Comparison of ENCODE assay signal across 1 cellular context in the genomic region with DNA sequence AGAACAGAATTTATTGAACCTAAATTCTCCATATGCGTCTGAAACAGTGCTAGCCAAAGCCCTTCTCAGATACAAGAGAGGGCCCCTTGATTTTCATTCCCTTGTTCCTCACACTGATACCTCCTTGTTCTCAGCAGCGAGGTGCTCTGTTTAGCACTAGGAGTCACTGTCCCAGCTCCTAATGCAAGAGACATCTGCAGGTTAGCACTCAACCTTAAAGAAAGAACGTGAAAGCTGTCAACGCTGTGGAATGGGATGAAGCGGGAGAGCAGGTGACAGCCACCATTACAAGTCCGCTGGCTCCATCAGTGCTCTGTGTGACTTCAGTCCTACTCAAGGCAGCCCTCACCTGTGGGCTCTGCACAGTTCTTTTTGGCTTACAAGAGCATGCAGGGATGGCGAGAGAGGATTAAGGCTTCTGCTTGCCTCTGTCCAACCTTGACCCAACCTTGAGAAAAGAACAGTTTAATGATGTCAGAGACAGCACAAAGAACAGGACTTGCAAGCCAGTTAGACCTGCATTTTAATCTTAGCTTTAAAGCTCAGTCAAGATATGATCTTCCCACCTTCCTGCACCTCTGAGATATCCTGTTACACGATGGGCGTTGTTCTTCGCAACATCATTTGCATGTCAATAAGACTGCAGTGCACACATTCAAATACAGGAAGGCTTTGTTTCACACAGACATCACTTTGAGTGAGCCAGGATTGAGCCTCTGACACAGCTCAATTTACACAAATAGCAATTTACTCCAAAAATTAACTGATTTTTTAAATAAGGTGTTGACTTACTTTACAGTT.
TF ChIP-seq lines count a peak whose summit lies in the region.

No MANE protein-coding gene starts in this region.

TF ChIP-seq in GM23338, 12 proteins besides CTCF, POLR2A, EP300 and RAD21 (continued from another document):
- TF ChIP-seq, protein P1, sequence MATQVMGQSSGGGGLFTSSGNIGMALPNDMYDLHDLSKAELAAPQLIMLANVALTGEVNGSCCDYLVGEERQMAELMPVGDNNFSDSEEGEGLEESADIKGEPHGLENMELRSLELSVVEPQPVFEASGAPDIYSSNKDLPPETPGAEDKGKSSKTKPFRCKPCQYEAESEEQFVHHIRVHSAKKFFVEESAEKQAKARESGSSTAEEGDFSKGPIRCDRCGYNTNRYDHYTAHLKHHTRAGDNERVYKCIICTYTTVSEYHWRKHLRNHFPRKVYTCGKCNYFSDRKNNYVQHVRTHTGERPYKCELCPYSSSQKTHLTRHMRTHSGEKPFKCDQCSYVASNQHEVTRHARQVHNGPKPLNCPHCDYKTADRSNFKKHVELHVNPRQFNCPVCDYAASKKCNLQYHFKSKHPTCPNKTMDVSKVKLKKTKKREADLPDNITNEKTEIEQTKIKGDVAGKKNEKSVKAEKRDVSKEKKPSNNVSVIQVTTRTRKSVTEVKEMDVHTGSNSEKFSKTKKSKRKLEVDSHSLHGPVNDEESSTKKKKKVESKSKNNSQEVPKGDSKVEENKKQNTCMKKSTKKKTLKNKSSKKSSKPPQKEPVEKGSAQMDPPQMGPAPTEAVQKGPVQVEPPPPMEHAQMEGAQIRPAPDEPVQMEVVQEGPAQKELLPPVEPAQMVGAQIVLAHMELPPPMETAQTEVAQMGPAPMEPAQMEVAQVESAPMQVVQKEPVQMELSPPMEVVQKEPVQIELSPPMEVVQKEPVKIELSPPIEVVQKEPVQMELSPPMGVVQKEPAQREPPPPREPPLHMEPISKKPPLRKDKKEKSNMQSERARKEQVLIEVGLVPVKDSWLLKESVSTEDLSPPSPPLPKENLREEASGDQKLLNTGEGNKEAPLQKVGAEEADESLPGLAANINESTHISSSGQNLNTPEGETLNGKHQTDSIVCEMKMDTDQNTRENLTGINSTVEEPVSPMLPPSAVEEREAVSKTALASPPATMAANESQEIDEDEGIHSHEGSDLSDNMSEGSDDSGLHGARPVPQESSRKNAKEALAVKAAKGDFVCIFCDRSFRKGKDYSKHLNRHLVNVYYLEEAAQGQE (IDR thresholded peaks at IDR 0.05; ENCODE audit: unreplicated experiment), result no peak
- TF ChIP-seq CREB1 (CRISPR knock-in tag; IDR thresholded peaks at IDR 0.05; ENCODE audit: low read depth) (no peak), ZNF114 (CRISPR knock-in tag; IDR thresholded peaks at IDR 0.05) (no peak), NANOG (IDR thresholded peaks at IDR 0.05; ENCODE audit: borderline replicate concordance) (no peak), ZNF331 (CRISPR knock-in tag; IDR thresholded peaks at IDR 0.05; ENCODE audit: low read depth) (no peak), EZH2phosphoT487 (IDR thresholded peaks at IDR 0.05; ENCODE audit: unreplicated experiment) (no peak), JUNB (IDR thresholded peaks at IDR 0.05; ENCODE audit: unreplicated experiment) (no peak)
